Comparison of ENCODE assay signal across 20 cellular contexts in the genomic region with DNA sequence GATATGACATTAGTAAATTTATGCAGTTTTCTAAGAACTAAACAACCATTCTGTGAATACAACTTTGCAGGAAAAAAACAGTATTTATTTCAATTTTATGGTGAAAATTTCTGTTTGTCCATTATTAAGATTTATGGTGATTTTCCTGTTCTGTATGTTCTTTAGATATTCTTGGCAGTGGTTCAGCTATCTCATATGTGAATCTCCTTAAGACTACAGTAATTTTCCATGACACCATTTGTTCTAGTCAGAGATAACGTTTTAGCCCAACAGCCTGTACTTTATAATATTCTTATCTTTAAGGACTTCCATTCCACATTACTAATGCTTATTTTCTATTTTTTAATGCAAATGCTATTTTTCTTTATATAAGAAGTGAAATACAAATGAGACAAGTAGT.
"Had no signal": no experiment of that assay in that cellular context is flagged by ENCODE, and none has a peak within 500 bp of the region (broad histone marks: within the 10 kb centered on the region; RNA-seq: fewer than 3 reads in every experiment).

No MANE protein-coding gene starts in this region.

- H3K27ac ChIP-seq: breast epithelium, foreskin keratinocyte, heart right ventricle, prostate gland, skin epidermis, thoracic aorta had no signal

- H3K4me3 ChIP-seq: breast epithelium, heart right ventricle, prostate gland, skin epidermis, thoracic aorta had no signal

- H3K36me3 ChIP-seq: breast epithelium, heart right ventricle, prostate gland, thoracic aorta had no signal

- H3K27me3 ChIP-seq: breast epithelium, foreskin keratinocyte, heart right ventricle had no signal

- H3K9me3 ChIP-seq: breast epithelium, heart right ventricle, prostate gland, thoracic aorta had no signal

- FAIRE-seq: colon, urothelium cell line had no signal

- H3K4me1 ChIP-seq: breast epithelium, foreskin keratinocyte, heart right ventricle, prostate gland had no signal

- DNase-seq: activated CD4-positive, alpha-beta memory T cell treated with anti-CD3 and anti-CD28 coated beads for 36 hours; activated CD4-positive, alpha-beta T cell treated with anti-CD3 and anti-CD28 coated beads, Interleukin-2, amount 10 ng/mL, durations not matched to agents 24 days and 14 days; activated CD4-positive, CD25-positive, alpha-beta regulatory T cell treated with anti-CD3 and anti-CD28 coated beads, Interleukin-2, amount 50 U/mL, for 72 hours; activated CD8-positive, alpha-beta memory T cell treated with anti-CD3 and anti-CD28 coated beads, Interleukin-2, amount 50 U/mL, for 4 hours; activated gamma-delta T cell treated with Interleukin-2 at 50 U/mL for 16 hours; activated naive CD8-positive, alpha-beta T cell treated with anti-CD3 and anti-CD28 coated beads, Interleukin-2, amount 50 U/mL, for 24 hours; activated T-cell treated with anti-CD3 and anti-CD28 coated beads, Interleukin-2, amount 50 U/mL, for 24 hours; effector CD8-positive, alpha-beta T cell; foreskin keratinocyte; heart right ventricle; left ventricle myocardium superior; retina; stimulated activated CD4-positive, alpha-beta T cell treated with anti-CD3 and anti-CD28 coated beads, Interleukin-4, amount 100 ng/mL, for 24 hours; trophoblast cell had no signal
